Comparison of ENCODE assay signal across 8 cellular contexts in the genomic region with DNA sequence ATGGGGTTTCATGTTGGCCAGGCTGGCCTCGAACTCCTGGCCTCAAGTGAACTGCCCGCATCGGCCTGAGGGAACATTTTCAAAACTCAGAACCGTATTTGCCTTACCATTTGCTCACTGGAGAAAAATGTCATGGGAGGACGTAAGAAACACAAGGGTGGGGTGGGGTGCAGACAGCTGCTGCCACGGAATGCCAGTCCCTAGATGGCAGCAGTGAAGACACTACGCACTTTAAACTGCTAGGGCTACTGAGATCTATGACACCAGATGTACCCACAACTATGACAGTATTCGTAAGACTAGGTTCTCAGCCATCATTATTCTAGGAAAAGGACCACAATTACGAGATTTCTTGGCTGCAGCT. TPM values are rescaled to one million over a fixed set of nuclear protein-coding genes. Genes with fewer than 3 reads are reported as not detected.
A peak's percentile ranks its signal among the peaks of the same experiment; 100 is the strongest.
DNase-seq lines count a peak whose midpoint lies in the region; ATAC-seq and TF ChIP-seq lines count a peak whose summit lies in the region.
"Not testable (repeated sequence)": the region's sequence is repeated elsewhere in the genome, so short reads cannot be mapped to it uniquely, and the experiment has no call there.

No MANE protein-coding gene starts in this region.

- peak overlapping the region; percentile 98 for H3K27ac ChIP-seq in cardiac muscle cell

- H3K4me3 ChIP-seq in HFF-Myc (replicated peaks; ENCODE audit: low read depth, low read length) (peak overlapping the region; percentile 82), cardiac muscle cell (peak overlapping the region; percentile 52)

- peak overlapping the region; percentile 99 for H3K4me3 Mint-ChIP-seq in T-helper 17 cell

- peak; percentile 70 for DNase-seq in ELF-1 (ENCODE audit: low read depth, low spot score)
- peak; percentile 20 for DNase-seq in HFF-Myc (ENCODE audit: extremely low read depth, low read depth)
- peak; percentile 42 for DNase-seq in NCI-H146 (lab: John Stamatoyannopoulos, UW)
- DNase-seq in T-helper 17 cell, result peak in 2 of 3 donors; percentile 29 to 35
- peak; percentile 79 for DNase-seq in amniotic epithelial cell (ENCODE audit: low read depth)
- DNase-seq in cardiac muscle cell (ENCODE audit: low read depth in 1 of 2, low spot score in 1 of 2), result peak; percentile 49 to 73
- DNase-seq in omental fat pad (ENCODE audit: low spot score), result not testable (repeated sequence)
- DNase-seq in superior temporal gyrus (ENCODE audit: extremely low spot score), result peak; percentile 68

- TF ChIP-seq CTCF in HFF-Myc (IDR thresholded peaks at IDR 0.05; ENCODE audit: low read depth, low read length, missing control alignments) (peak; percentile 29), cardiac muscle cell (IDR thresholded peaks at IDR 0.05; ENCODE audit: low read depth, low read length) (peak; percentile 42)
- not testable (repeated sequence) for TF ChIP-seq CTCF in omental fat pad (IDR thresholded peaks at IDR 0.05)

- not testable (repeated sequence) for H3K27me3 ChIP-seq in cardiac muscle cell

- ATAC-seq in T-helper 17 cell (peak; percentile 61), omental fat pad (ENCODE audit: low FRiP score) (peak; percentile 65)

- H3K27ac Mint-ChIP-seq in T-helper 17 cell, result peak overlapping the region; percentile 98

- H3K36me3 Mint-ChIP-seq in T-helper 17 cell (ENCODE audit: low read depth), result not testable (repeated sequence)

- H3K4me1 ChIP-seq in cardiac muscle cell (ENCODE audit: low read depth), result not testable (repeated sequence)

- not testable (repeated sequence) for H3K27me3 Mint-ChIP-seq in T-helper 17 cell

- not testable (repeated sequence) for H3K9me3 ChIP-seq in T-helper 17 cell (ENCODE audit: control insufficient read depth, low read length, poor library complexity, severe bottlenecking); cardiac muscle cell (ENCODE audit: low read depth)

- H3K36me3 ChIP-seq in cardiac muscle cell, result peaks cover 24% of the 10 kb centered on the region

- H3K4me1 Mint-ChIP-seq in T-helper 17 cell, result peaks cover 22% of the 10 kb centered on the region

RNA-seq across cellular contexts. Expression of a gene that starts 0.7 kb away (rescaled TPM):
- total RNA-seq in T-helper 17 cell (100 to 1,000 TPM; 270 to 323 TPM), cardiac muscle cell (25.2 and 28.4 TPM in 2 replicates), omental fat pad (100 to 1,000 TPM in 3 of 4 donors, 10 to 100 TPM in 1; 90.3 to 159 (median 146) TPM)
- 54.3 and 66.2 TPM in 2 replicates for polyA plus RNA-seq in cardiac muscle cell

RNA-seq across cellular contexts. Expression of a gene that starts 2.0 kb away (rescaled TPM):
- 10 to 100 TPM; 21.4 to 23.0 TPM for total RNA-seq in T-helper 17 cell
- 13.1 and 15.8 TPM in 2 replicates for total RNA-seq in cardiac muscle cell
- polyA plus RNA-seq in cardiac muscle cell, result 14.4 and 18.1 TPM in 2 replicates
- total RNA-seq in omental fat pad, result 10 to 100 TPM; 19.9 to 34.5 (median 24.3) TPM
